13 cellular contexts compared by ENCODE assay signal in genomic region chr11:57764972-57765371, GRCh38. TPM values are rescaled to one million over a fixed set of nuclear protein-coding genes. Genes with fewer than 3 reads are reported as not detected.
DNase-seq lines count a peak whose midpoint lies in the region; ATAC-seq, FAIRE-seq and TF ChIP-seq lines count a peak whose summit lies in the region.
"Had no signal": no experiment of that assay in that cellular context is flagged by ENCODE, and none has a peak within 500 bp of the region (broad histone marks: within the 10 kb centered on the region; RNA-seq: fewer than 3 reads in every experiment).

No MANE protein-coding gene starts in this region.

- H3K9me2 ChIP-seq in hepatocyte (replicated peaks; ENCODE audit: insufficient read depth) = no peaks in the 10 kb centered on the region

- no peak for FAIRE-seq in K562 (lab: Jason Lieb, UNC)
- FAIRE-seq: GM18507 had no signal

- intact Hi-C loops in K562 (cut with micrococcal nuclease) = loop anchor here (5.0 kb wide), 1 partner anchor 32 kb away; no protein-coding TSS in a partner anchor
- intact Hi-C loops in sigmoid colon (cut with DNase I) = loop anchor here (5.0 kb wide), 2 partner anchors 53 to 98 kb away; partner anchors contain the start of genes MED19, TMX2 and ZDHHC5

- H3K36me3 ChIP-seq in K562 (ENCODE audit: control insufficient read depth, insufficient read depth, low read length) = peaks cover 9% of the 10 kb centered on the region; the same call in 2 of the 3 replicates
- H3K36me3 ChIP-seq in hepatocyte (replicated peaks; ENCODE audit: insufficient read depth, low read depth) = no peaks in the 10 kb centered on the region
- no peaks in the 10 kb centered on the region for H3K36me3 ChIP-seq in sigmoid colon

- no peak for TF ChIP-seq POLR2A in K562 (conservative IDR thresholded peaks at IDR 0.05)
- no peak for TF ChIP-seq POLR2A in sigmoid colon (IDR thresholded peaks at IDR 0.05)

- no peaks in the 10 kb centered on the region for H3K9me1 ChIP-seq in K562 (ENCODE audit: control insufficient read depth, insufficient read depth, low read length)

- in situ Hi-C loops in K562 (cut with MboI) = no loop called here

- H3K4me3 ChIP-seq in GM08714 (ENCODE audit: low read length) = peak overlapping the region; percentile 69
- peak overlapping the region; percentile 62; the same call in 1 of the 2 replicates for H3K4me3 ChIP-seq in K562
- peak overlapping the region; percentile 58 for H3K4me3 ChIP-seq in hepatocyte
- H3K4me3 ChIP-seq in sigmoid colon = peak overlapping the region in 3 of 4 donors; percentile 7 to 63 (median 58)

- peaks cover 7% of the 10 kb centered on the region for H4K20me1 ChIP-seq in K562 (replicated peaks; ENCODE audit: control insufficient read depth, insufficient read depth, low read length)
- H4K20me1 ChIP-seq in hepatocyte (ENCODE audit: insufficient read depth, poor library complexity, severe bottlenecking) = peaks cover 65% of the 10 kb centered on the region

- no peak overlapping the region for H2AFZ ChIP-seq in K562 (ENCODE audit: low read depth, low read length)
- no peak overlapping the region for H2AFZ ChIP-seq in hepatocyte

- peak; percentile 42 to 62 (median 55) for DNase-seq in K562 (ENCODE audit: extremely low read depth in 1 of 4, low spot score in 3 of 4)
- no peak for DNase-seq in hepatocyte (ENCODE audit: low spot score)
- DNase-seq in sigmoid colon = no peak
- no peak for DNase-seq in stimulated activated naive CD4-positive, alpha-beta T cell treated with Interleukin-2 at 50 U/mL for 16 hours (lab: John Stamatoyannopoulos, UW)
- DNase-seq in substantia nigra (lab: John Stamatoyannopoulos, UW) = no peak
- DNase-seq in NCI-H345 treated with DMSO at 0.1 percent for 48 hours (lab: John Stamatoyannopoulos, UW; ENCODE audit: unreplicated experiment) = no peak
- no peak for DNase-seq in DMS79 treated with DMSO at 0.1 percent for 48 hours (lab: John Stamatoyannopoulos, UW)
- DNase-seq: activated CD8-positive, alpha-beta memory T cell treated with anti-CD3 and anti-CD28 coated beads, Interleukin-2, amount 50 U/mL, for 4 hours; T-cell had no signal

- peaks cover 7 to 22% of the 10 kb centered on the region in 2 experiments; a peak in 4 of 5 replicates for H3K4me1 ChIP-seq in K562 (replicated peaks in 1 of 2; ENCODE audit: control insufficient read depth in 2 of 2, insufficient read depth in 2 of 2, low read length in 2 of 2)
- H3K4me1 ChIP-seq in hepatocyte (ENCODE audit: insufficient read depth) = peaks cover 20% of the 10 kb centered on the region
- peaks cover 0 to 60% (median 54%) of the 10 kb centered on the region in 4 donors for H3K4me1 ChIP-seq in sigmoid colon

- H3K27ac ChIP-seq in K562 (ENCODE audit: extremely low read depth, low read depth, low read length) (peak overlapping the region; percentile 11; the same call in 2 of the 3 replicates), hepatocyte (peak overlapping the region; percentile 96), sigmoid colon (peak overlapping the region; percentile 87 to 94 (median 90)), substantia nigra (ENCODE audit: low read depth, low read length, poor library complexity, severe bottlenecking) (no peak overlapping the region)

- peaks cover 78% of the 10 kb centered on the region for H3K79me2 ChIP-seq in K562 (ENCODE audit: control insufficient read depth, insufficient read depth, low read length)
- peaks cover 83% of the 10 kb centered on the region for H3K79me2 ChIP-seq in hepatocyte

- no peaks in the 10 kb centered on the region for H3K9me3 ChIP-seq in K562 (replicated peaks; ENCODE audit: control insufficient read depth, insufficient read depth, low read depth, low read length)
- no peaks in the 10 kb centered on the region for H3K9me3 ChIP-seq in hepatocyte (ENCODE audit: low read depth)
- H3K9me3 ChIP-seq in sigmoid colon = no peaks in the 10 kb centered on the region

- POLR2A ChIA-PET in K562 (lab: Yijun Ruan, JAX) = interaction anchor here (1.2 to 6.2 kb wide), 5 partner anchors 8 to 35 kb away, joined by 3 to 88 read pairs (median 7); partner anchors contain the start of gene SELENOH

- peak; percentile 9; the same call in 1 of the 3 replicates for ATAC-seq in K562
- ATAC-seq: HCT116, T-cell had no signal

- no peak for TF ChIP-seq CTCF in K562 (IDR thresholded peaks at IDR 0.05 in 2 of 3, conservative IDR thresholded peaks at IDR 0.05 in 1 of 3; ENCODE audit: insufficient read depth in 2 of 3, low read depth in 1 of 3, low read length in 3 of 3)
- TF ChIP-seq CTCF in hepatocyte (IDR thresholded peaks at IDR 0.05; ENCODE audit: poor library complexity) = no peak
- TF ChIP-seq CTCF in sigmoid colon (IDR thresholded peaks at IDR 0.05) = no peak

- CTCF ChIA-PET in K562 (lab: Yijun Ruan, JAX; ENCODE audit: low intra/inter-chr PET ratio) = no interaction called here

- peak; percentile 71 for TF ChIP-seq EP300 in K562 (IDR thresholded peaks at IDR 0.05; ENCODE audit: low read length)
- TF ChIP-seq EP300 in sigmoid colon (IDR thresholded peaks at IDR 0.05) = no peak

- no peaks in the 10 kb centered on the region for H3K27me3 ChIP-seq in K562 (ENCODE audit: control insufficient read depth in 2 of 2, insufficient read depth in 2 of 2, low read length in 2 of 2)
- H3K27me3 ChIP-seq in hepatocyte = no peaks in the 10 kb centered on the region
- H3K27me3 ChIP-seq in sigmoid colon = no peaks in the 10 kb centered on the region

- H3K9ac ChIP-seq in K562 (ENCODE audit: insufficient read depth in 1 of 2, low read depth in 2 of 2, low read length in 2 of 2) = peak overlapping the region in 1 of 2 experiments; percentile 9; a peak in 1 of 4 replicates

- peak overlapping the region; percentile 79 for H3K4me2 ChIP-seq in K562 (ENCODE audit: insufficient read depth, low read length)
- H3K4me2 ChIP-seq in hepatocyte = peak overlapping the region; percentile 83

- BruUV-seq in K562 (replicated peaks; lab: Mats Ljungman, UMichigan) = no TSS peak

- 0% methylated on average over 2 of the region's 2 CpGs for WGBS in K562 (ENCODE audit: insufficient coverage, low coverage, missing lambda C conversion rate)
- WGBS in hepatocyte (ENCODE audit: low lambda C conversion rate, missing lambda C conversion rate) = 37% methylated on average over 2 of the region's 2 CpGs
- WGBS in sigmoid colon, 2 donors = 6 to 47% methylated on average over 2 of the region's 2 CpGs

- no peak for TF ChIP-seq RAD21 in K562 (CRISPR knock-in tag; conservative IDR thresholded peaks at IDR 0.05 in 1 of 2, IDR thresholded peaks at IDR 0.05 in 1 of 2)

RNA-seq across cellular contexts. Expression of gene CTNND1, which starts 3.4 kb away (rescaled TPM):
- 231 and 262 TPM in 2 replicates for total RNA-seq in K562 (2011; cell fraction: chromatin; rRNA removed; ENCODE audit: low replicate concordance)
- 84.4 and 84.7 TPM in 2 replicates for total RNA-seq in K562 (2011; cell fraction: nucleolus; rRNA removed)
- 126 and 154 TPM in 2 replicates for total RNA-seq in K562 (2011; cell fraction: nucleoplasm; rRNA removed)
- total RNA-seq in K562 (2014; rRNA removed) (38.2 and 48.9 TPM in 2 replicates), K562 (2014; rRNA removed; fragmentation: Illumina TruSeq; extraction: Trizol) (37.4 and 41.7 TPM in 2 replicates), K562 (2015; rRNA removed; fragmentation: Illumina TruSeq; extraction: Trizol) (41.5 and 43.3 TPM in 2 replicates), K562 (2021) (55.0 and 59.4 TPM in 2 replicates), hepatocyte (124 and 130 TPM in 2 replicates), sigmoid colon (100 to 1,000 TPM in 1 of 4 donors, 10 to 100 TPM in 3; 66.0 to 102 (median 86.9) TPM)
- polyA plus RNA-seq in K562 (2011; rRNA removed) (74.0 and 84.2 TPM in 2 replicates), K562 (2014; fragmentation: Illumina TruSeq; extraction: Trizol) (47.2 and 54.9 TPM in 2 replicates), K562 (2014; fragmentation: Nextera tagmentation; extraction: Ambion mirVana) (10 to 100 TPM; 11.1 to 23.8 TPM), K562 (2014; rRNA removed) (33.6 and 36.8 TPM in 2 replicates), hepatocyte (59.4 and 65.0 TPM in 2 replicates), sigmoid colon (100 to 1,000 TPM in 1 of 3 donors, 10 to 100 TPM in 2; 84.7 to 132 (median 99.9) TPM)
- 57.8 and 67.2 TPM in 2 replicates for polyA plus RNA-seq in K562 (2011; cell fraction: cytosol; rRNA removed)
- 68.6 and 69.0 TPM in 2 replicates for polyA plus RNA-seq in K562 (2011; cell fraction: nucleus; rRNA removed)
- polyA plus RNA-seq in K562 (2012) = 35.7 and 45.2 TPM in 2 replicates
- 136 and 146 TPM in 2 replicates for polyA minus RNA-seq in K562 (2011; rRNA and poly(A)+ RNA removed)
- 61.1 and 105 TPM in 2 replicates for polyA minus RNA-seq in K562 (2011; cell fraction: cytosol; rRNA and poly(A)+ RNA removed)
- 34.9 and 59.4 TPM in 2 replicates for polyA minus RNA-seq in K562 (2011; cell fraction: nucleus; rRNA and poly(A)+ RNA removed)

RNA-seq across cellular contexts. Expression of gene BTBD18, which starts 13.4 kb away (rescaled TPM):
- not detected in 2 replicates for total RNA-seq in K562 (2011; cell fraction: chromatin; rRNA removed; ENCODE audit: low replicate concordance)
- not detected in 2 replicates for total RNA-seq in K562 (2011; cell fraction: nucleolus; rRNA removed)
- not detected in 2 replicates for total RNA-seq in K562 (2011; cell fraction: nucleoplasm; rRNA removed)
- total RNA-seq in K562 (2014; rRNA removed) = not detected in 2 replicates
- not detected in 2 replicates for total RNA-seq in K562 (2014; rRNA removed; fragmentation: Illumina TruSeq; extraction: Trizol)
- total RNA-seq in K562 (2015; rRNA removed; fragmentation: Illumina TruSeq; extraction: Trizol) = not detected in 2 replicates
- total RNA-seq in K562 (2021) = not detected in 2 replicates
- not detected in 2 replicates for polyA plus RNA-seq in K562 (2011; rRNA removed)
- polyA plus RNA-seq in K562 (2011; cell fraction: cytosol; rRNA removed) = not detected in 2 replicates
- polyA plus RNA-seq in K562 (2011; cell fraction: nucleus; rRNA removed) = not detected in 2 replicates
- 0.10 and 0.18 TPM in 2 replicates for polyA plus RNA-seq in K562 (2012)
- not detected in 2 replicates for polyA plus RNA-seq in K562 (2014; fragmentation: Illumina TruSeq; extraction: Trizol)
- under 1 TPM in 1 of 2 experiments, not detected in 1; 0.06 TPM for polyA plus RNA-seq in K562 (2014; fragmentation: Nextera tagmentation; extraction: Ambion mirVana)
- not detected in 2 replicates for polyA plus RNA-seq in K562 (2014; rRNA removed)
- not detected in 2 replicates for polyA minus RNA-seq in K562 (2011; rRNA and poly(A)+ RNA removed)
- polyA minus RNA-seq in K562 (2011; cell fraction: cytosol; rRNA and poly(A)+ RNA removed) = not detected in 2 replicates
- not detected in 2 replicates for polyA minus RNA-seq in K562 (2011; cell fraction: nucleus; rRNA and poly(A)+ RNA removed)
- total RNA-seq in hepatocyte = not detected in 2 replicates
- 0.24 and 0.39 TPM in 2 replicates for polyA plus RNA-seq in hepatocyte
- total RNA-seq in sigmoid colon = not detected
- polyA plus RNA-seq in sigmoid colon = under 1 TPM in 1 of 3 donors, not detected in 2; 0.03 TPM
- total RNA-seq: lung microvascular endothelial cell had no signal

RNA-seq across cellular contexts. Expression of gene SELENOH, which starts 23.7 kb away (rescaled TPM):
- 83.6 and 114 TPM in 2 replicates for total RNA-seq in K562 (2011; cell fraction: chromatin; rRNA removed; ENCODE audit: low replicate concordance)
- total RNA-seq in K562 (2011; cell fraction: nucleolus; rRNA removed) = 79.0 and 105 TPM in 2 replicates
- total RNA-seq in K562 (2011; cell fraction: nucleoplasm; rRNA removed) = 100 and 130 TPM in 2 replicates
- total RNA-seq in K562 (2014; rRNA removed) (254 and 261 TPM in 2 replicates), K562 (2014; rRNA removed; fragmentation: Illumina TruSeq; extraction: Trizol) (47.8 and 49.2 TPM in 2 replicates), K562 (2015; rRNA removed; fragmentation: Illumina TruSeq; extraction: Trizol) (118 and 136 TPM in 2 replicates), K562 (2021) (194 and 216 TPM in 2 replicates), hepatocyte (127 and 135 TPM in 2 replicates), sigmoid colon (100 to 1,000 TPM; 130 to 188 (median 132) TPM)
- polyA plus RNA-seq in K562 (2011; rRNA removed) (116 and 120 TPM in 2 replicates), K562 (2014; fragmentation: Illumina TruSeq; extraction: Trizol) (33.9 and 70.6 TPM in 2 replicates), K562 (2014; fragmentation: Nextera tagmentation; extraction: Ambion mirVana) (10 to 100 TPM; 16.6 to 39.5 TPM), K562 (2014; rRNA removed) (278 and 299 TPM in 2 replicates), hepatocyte (205 and 229 TPM in 2 replicates), sigmoid colon (100 to 1,000 TPM; 149 to 180 (median 156) TPM)
- polyA plus RNA-seq in K562 (2011; cell fraction: cytosol; rRNA removed) = 130 and 220 TPM in 2 replicates
- polyA plus RNA-seq in K562 (2011; cell fraction: nucleus; rRNA removed) = 80.1 and 86.3 TPM in 2 replicates
- polyA plus RNA-seq in K562 (2012) = 164 and 181 TPM in 2 replicates
- 18.6 and 22.8 TPM in 2 replicates for polyA minus RNA-seq in K562 (2011; rRNA and poly(A)+ RNA removed)
- 22.3 and 25.8 TPM in 2 replicates for polyA minus RNA-seq in K562 (2011; cell fraction: cytosol; rRNA and poly(A)+ RNA removed)
- 33.8 and 45.2 TPM in 2 replicates for polyA minus RNA-seq in K562 (2011; cell fraction: nucleus; rRNA and poly(A)+ RNA removed)

RNA-seq across cellular contexts. Expression of gene TMX2, which starts 52.6 kb away (rescaled TPM):
- 254 and 323 TPM in 2 replicates for total RNA-seq in K562 (2011; cell fraction: chromatin; rRNA removed; ENCODE audit: low replicate concordance)
- total RNA-seq in K562 (2011; cell fraction: nucleolus; rRNA removed) = 286 and 299 TPM in 2 replicates
- total RNA-seq in K562 (2011; cell fraction: nucleoplasm; rRNA removed) = 359 and 435 TPM in 2 replicates
- total RNA-seq in K562 (2014; rRNA removed) (184 and 195 TPM in 2 replicates), K562 (2014; rRNA removed; fragmentation: Illumina TruSeq; extraction: Trizol) (232 and 235 TPM in 2 replicates), K562 (2015; rRNA removed; fragmentation: Illumina TruSeq; extraction: Trizol) (215 and 227 TPM in 2 replicates), K562 (2021) (175 and 176 TPM in 2 replicates), hepatocyte (81.4 and 104 TPM in 2 replicates), sigmoid colon (10 to 100 TPM; 29.1 to 47.8 (median 40.7) TPM)
- polyA plus RNA-seq in K562 (2011; rRNA removed) (169 and 192 TPM in 2 replicates), K562 (2014; fragmentation: Illumina TruSeq; extraction: Trizol) (243 and 281 TPM in 2 replicates), K562 (2014; fragmentation: Nextera tagmentation; extraction: Ambion mirVana) (100 to 1,000 TPM; 381 to 433 TPM), K562 (2014; rRNA removed) (218 and 224 TPM in 2 replicates), hepatocyte (119 and 129 TPM in 2 replicates), sigmoid colon (100 to 1,000 TPM in 1 of 3 donors, 10 to 100 TPM in 2; 25.2 to 136 (median 26.8) TPM)
- polyA plus RNA-seq in K562 (2011; cell fraction: cytosol; rRNA removed) = 147 and 153 TPM in 2 replicates
- 239 and 329 TPM in 2 replicates for polyA plus RNA-seq in K562 (2011; cell fraction: nucleus; rRNA removed)
- 152 and 169 TPM in 2 replicates for polyA plus RNA-seq in K562 (2012)
- 211 and 260 TPM in 2 replicates for polyA minus RNA-seq in K562 (2011; rRNA and poly(A)+ RNA removed)
- polyA minus RNA-seq in K562 (2011; cell fraction: cytosol; rRNA and poly(A)+ RNA removed) = 74.3 and 111 TPM in 2 replicates
- 62.1 and 97.1 TPM in 2 replicates for polyA minus RNA-seq in K562 (2011; cell fraction: nucleus; rRNA and poly(A)+ RNA removed)

RNA-seq across cellular contexts. Expression of gene MED19, which starts 53.0 kb away (rescaled TPM):
- 14.1 and 17.9 TPM in 2 replicates for total RNA-seq in K562 (2011; cell fraction: chromatin; rRNA removed; ENCODE audit: low replicate concordance)
- total RNA-seq in K562 (2011; cell fraction: nucleolus; rRNA removed) = 13.6 and 15.0 TPM in 2 replicates
- total RNA-seq in K562 (2011; cell fraction: nucleoplasm; rRNA removed) = 11.6 and 12.5 TPM in 2 replicates
- total RNA-seq in K562 (2014; rRNA removed) (19.3 and 23.5 TPM in 2 replicates), K562 (2014; rRNA removed; fragmentation: Illumina TruSeq; extraction: Trizol) (13.9 and 14.9 TPM in 2 replicates), K562 (2015; rRNA removed; fragmentation: Illumina TruSeq; extraction: Trizol) (15.0 and 17.2 TPM in 2 replicates), K562 (2021) (13.7 and 14.0 TPM in 2 replicates), hepatocyte (14.5 and 15.5 TPM in 2 replicates), sigmoid colon (10 to 100 TPM in 3 of 4 donors, 1 to 10 TPM in 1; 8.3 to 14.9 (median 12.8) TPM)
- polyA plus RNA-seq in K562 (2011; rRNA removed) (16.4 and 19.2 TPM in 2 replicates), K562 (2014; fragmentation: Illumina TruSeq; extraction: Trizol) (17.7 and 19.8 TPM in 2 replicates), K562 (2014; fragmentation: Nextera tagmentation; extraction: Ambion mirVana) (1 to 10 TPM; 7.3 to 7.9 TPM), K562 (2014; rRNA removed) (15.9 and 22.1 TPM in 2 replicates), hepatocyte (30.2 and 30.9 TPM in 2 replicates), sigmoid colon (10 to 100 TPM; 14.4 to 18.5 (median 16.3) TPM)
- 22.5 and 55.4 TPM in 2 replicates for polyA plus RNA-seq in K562 (2011; cell fraction: cytosol; rRNA removed)
- 15.2 and 18.3 TPM in 2 replicates for polyA plus RNA-seq in K562 (2011; cell fraction: nucleus; rRNA removed)
- 15.4 and 19.6 TPM in 2 replicates for polyA plus RNA-seq in K562 (2012)
- 7.4 and 10.3 TPM in 2 replicates for polyA minus RNA-seq in K562 (2011; rRNA and poly(A)+ RNA removed)
- 4.0 and 5.4 TPM in 2 replicates for polyA minus RNA-seq in K562 (2011; cell fraction: cytosol; rRNA and poly(A)+ RNA removed)
- polyA minus RNA-seq in K562 (2011; cell fraction: nucleus; rRNA and poly(A)+ RNA removed) = 4.7 and 5.3 TPM in 2 replicates

Comparison
In these comparisons a context has a peak if more than half of its experiments do, and no peak if none do; other contexts are left out.
1. DNase-seq: peak in K562 (4 of 4); none in hepatocyte (single experiment), sigmoid colon (single experiment), stimulated activated naive CD4-positive, alpha-beta T cell treated with Interleukin-2 at 50 U/mL for 16 hours (single experiment), substantia nigra (0 of 49), NCI-H345 treated with DMSO at 0.1 percent for 48 hours (single experiment) and DMS79 treated with DMSO at 0.1 percent for 48 hours (single experiment).
2. Peak in every context shown above with its lines, with median percentiles within 50 percentile points of each other: H3K4me3 ChIP-seq.